ENCODE assay signal across 1 cellular context in the genomic region with DNA sequence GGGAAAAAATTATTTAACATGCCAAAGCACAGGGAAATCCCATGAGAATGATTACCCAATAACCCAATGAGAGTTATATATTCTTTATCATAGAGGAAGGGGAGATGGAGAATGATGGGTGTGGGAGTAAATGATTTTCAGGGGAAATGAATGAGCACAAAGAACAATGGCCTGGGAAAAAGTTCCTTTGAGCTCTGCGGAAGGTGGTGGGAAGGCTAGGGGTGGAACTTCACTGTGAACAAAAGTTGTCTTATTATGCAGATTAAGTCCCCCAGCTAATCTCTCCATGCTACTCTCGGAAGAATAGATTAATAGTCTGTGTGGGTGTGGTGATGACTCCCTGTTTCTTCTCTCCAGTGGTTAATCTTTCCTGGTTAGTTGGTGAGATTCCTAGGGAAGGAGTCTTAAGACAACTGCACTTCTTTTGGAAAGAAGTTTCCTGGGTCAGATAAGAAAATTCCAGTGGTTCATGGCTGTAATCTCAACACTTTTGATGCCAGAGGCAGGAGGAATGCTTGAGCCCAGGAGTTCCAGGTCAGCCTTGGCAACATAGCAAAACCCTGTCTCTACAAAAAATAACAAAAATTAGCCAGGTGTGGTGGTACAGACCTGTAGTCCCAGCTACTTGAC.
TF ChIP-seq lines count a peak whose summit lies in the region.

No MANE protein-coding gene starts in this region.

TF ChIP-seq in GM23338, 12 proteins besides CTCF, POLR2A, EP300 and RAD21:
- TF ChIP-seq, protein P1, sequence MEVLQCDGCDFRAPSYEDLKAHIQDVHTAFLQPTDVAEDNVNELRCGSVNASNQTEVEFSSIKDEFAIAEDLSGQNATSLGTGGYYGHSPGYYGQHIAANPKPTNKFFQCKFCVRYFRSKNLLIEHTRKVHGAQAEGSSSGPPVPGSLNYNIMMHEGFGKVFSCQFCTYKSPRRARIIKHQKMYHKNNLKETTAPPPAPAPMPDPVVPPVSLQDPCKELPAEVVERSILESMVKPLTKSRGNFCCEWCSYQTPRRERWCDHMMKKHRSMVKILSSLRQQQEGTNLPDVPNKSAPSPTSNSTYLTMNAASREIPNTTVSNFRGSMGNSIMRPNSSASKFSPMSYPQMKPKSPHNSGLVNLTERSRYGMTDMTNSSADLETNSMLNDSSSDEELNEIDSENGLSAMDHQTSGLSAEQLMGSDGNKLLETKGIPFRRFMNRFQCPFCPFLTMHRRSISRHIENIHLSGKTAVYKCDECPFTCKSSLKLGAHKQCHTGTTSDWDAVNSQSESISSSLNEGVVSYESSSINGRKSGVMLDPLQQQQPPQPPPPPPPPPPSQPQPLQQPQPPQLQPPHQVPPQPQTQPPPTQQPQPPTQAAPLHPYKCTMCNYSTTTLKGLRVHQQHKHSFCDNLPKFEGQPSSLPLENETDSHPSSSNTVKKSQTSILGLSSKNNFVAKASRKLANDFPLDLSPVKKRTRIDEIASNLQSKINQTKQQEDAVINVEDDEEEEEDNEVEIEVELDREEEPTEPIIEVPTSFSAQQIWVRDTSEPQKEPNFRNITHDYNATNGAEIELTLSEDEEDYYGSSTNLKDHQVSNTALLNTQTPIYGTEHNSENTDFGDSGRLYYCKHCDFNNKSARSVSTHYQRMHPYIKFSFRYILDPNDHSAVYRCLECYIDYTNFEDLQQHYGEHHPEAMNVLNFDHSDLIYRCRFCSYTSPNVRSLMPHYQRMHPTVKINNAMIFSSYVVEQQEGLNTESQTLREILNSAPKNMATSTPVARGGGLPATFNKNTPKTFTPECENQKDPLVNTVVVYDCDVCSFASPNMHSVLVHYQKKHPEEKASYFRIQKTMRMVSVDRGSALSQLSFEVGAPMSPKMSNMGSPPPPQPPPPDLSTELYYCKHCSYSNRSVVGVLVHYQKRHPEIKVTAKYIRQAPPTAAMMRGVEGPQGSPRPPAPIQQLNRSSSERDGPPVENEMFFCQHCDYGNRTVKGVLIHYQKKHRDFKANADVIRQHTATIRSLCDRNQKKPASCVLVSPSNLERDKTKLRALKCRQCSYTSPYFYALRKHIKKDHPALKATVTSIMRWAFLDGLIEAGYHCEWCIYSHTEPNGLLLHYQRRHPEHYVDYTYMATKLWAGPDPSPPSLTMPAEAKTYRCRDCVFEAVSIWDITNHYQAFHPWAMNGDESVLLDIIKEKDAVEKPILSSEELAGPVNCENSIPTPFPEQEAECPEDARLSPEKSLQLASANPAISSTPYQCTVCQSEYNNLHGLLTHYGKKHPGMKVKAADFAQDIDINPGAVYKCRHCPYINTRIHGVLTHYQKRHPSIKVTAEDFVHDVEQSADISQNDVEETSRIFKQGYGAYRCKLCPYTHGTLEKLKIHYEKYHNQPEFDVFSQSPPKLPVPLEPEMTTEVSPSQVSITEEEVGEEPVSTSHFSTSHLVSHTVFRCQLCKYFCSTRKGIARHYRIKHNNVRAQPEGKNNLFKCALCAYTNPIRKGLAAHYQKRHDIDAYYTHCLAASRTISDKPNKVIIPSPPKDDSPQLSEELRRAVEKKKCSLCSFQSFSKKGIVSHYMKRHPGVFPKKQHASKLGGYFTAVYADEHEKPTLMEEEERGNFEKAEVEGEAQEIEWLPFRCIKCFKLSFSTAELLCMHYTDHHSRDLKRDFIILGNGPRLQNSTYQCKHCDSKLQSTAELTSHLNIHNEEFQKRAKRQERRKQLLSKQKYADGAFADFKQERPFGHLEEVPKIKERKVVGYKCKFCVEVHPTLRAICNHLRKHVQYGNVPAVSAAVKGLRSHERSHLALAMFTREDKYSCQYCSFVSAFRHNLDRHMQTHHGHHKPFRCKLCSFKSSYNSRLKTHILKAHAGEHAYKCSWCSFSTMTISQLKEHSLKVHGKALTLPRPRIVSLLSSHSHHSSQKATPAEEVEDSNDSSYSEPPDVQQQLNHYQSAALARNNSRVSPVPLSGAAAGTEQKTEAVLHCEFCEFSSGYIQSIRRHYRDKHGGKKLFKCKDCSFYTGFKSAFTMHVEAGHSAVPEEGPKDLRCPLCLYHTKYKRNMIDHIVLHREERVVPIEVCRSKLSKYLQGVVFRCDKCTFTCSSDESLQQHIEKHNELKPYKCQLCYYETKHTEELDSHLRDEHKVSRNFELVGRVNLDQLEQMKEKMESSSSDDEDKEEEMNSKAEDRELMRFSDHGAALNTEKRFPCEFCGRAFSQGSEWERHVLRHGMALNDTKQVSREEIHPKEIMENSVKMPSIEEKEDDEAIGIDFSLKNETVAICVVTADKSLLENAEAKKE (CRISPR knock-in tag; IDR thresholded peaks at IDR 0.05): no peak
- no peak for TF ChIP-seq EZH2phosphoT487 (IDR thresholded peaks at IDR 0.05; ENCODE audit: unreplicated experiment)
